ENCODE assay signal across 12 cellular contexts in the genomic region with DNA sequence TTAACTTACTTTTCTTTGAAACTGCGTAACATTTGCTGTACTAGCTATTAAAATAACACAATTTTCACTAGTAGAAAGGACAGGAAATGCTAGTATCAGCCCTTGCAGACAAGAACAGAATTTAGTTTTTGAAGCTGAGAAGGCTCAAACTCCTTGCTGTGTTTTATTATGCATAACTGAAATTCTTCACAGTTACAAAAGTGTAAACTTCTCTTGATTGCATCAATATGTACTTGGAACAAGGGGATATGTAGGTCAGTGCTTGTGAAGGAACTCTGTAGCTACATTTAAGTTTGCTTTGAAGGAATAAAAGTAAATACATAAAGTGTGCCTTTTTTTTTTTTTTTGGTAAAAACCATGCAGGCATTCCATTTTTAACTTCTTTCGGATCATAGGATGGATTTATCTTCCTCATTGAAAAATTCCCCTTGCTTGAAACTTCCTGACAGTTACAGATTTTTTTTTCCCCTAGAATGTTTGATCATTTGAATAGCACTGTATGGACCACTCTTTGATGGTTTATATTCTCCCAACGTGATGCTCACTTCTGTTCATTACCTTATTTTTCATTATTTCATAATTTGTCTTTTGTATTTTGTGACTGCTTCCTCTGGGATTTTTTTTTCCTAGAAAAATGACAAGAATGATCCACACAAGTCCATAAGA.
A peak's percentile ranks its signal among the peaks of the same experiment; 100 is the strongest.
DNase-seq lines count a peak whose midpoint lies in the region; ATAC-seq and TF ChIP-seq lines count a peak whose summit lies in the region.
"Had no signal": no experiment of that assay in that cellular context is flagged by ENCODE, and none has a peak within 500 bp of the region (broad histone marks: within the 10 kb centered on the region; RNA-seq: fewer than 3 reads in every experiment).

No MANE protein-coding gene starts in this region.

- H3K4me1 ChIP-seq in left ventricle myocardium inferior (peaks cover 22% of the 10 kb centered on the region), sigmoid colon (peaks cover 0 to 44% (median 35%) of the 10 kb centered on the region in 4 donors)

- intact Hi-C loops in left ventricle myocardium inferior (cut with micrococcal nuclease): no loop called here
- intact Hi-C loops in sigmoid colon (cut with DNase I): no loop called here
- intact Hi-C loops in head of caudate nucleus (cut with DNase I): no loop called here

- no peak for TF ChIP-seq CTCF in left ventricle myocardium inferior (IDR thresholded peaks at IDR 0.05; ENCODE audit: borderline replicate concordance)
- no peak for TF ChIP-seq CTCF in sigmoid colon (IDR thresholded peaks at IDR 0.05)

- no peak for TF ChIP-seq POLR2A in sigmoid colon (IDR thresholded peaks at IDR 0.05)

- no peaks in the 10 kb centered on the region for H3K36me3 ChIP-seq in left ventricle myocardium inferior
- no peaks in the 10 kb centered on the region for H3K36me3 ChIP-seq in sigmoid colon

- no peak for ATAC-seq in HG02938 (IDR thresholded peaks at IDR 0.05; ENCODE audit: unreplicated experiment)

- H3K4me3 ChIP-seq in left ventricle myocardium inferior: peak overlapping the region; percentile 33
- H3K4me3 ChIP-seq in sigmoid colon: no peak overlapping the region
- H3K4me3 ChIP-seq: dorsolateral prefrontal cortex had no signal

- H3K27me3 ChIP-seq in left ventricle myocardium inferior (ENCODE audit: low read depth): no peaks in the 10 kb centered on the region
- no peaks in the 10 kb centered on the region for H3K27me3 ChIP-seq in sigmoid colon
- H3K27me3 ChIP-seq: dorsolateral prefrontal cortex had no signal

- 70 to 79% methylated on average over 3 of the region's 3 CpGs for WGBS in sigmoid colon, 2 donors

- no peaks in the 10 kb centered on the region for H3K9me3 ChIP-seq in left ventricle myocardium inferior (replicated peaks)
- no peaks in the 10 kb centered on the region for H3K9me3 ChIP-seq in sigmoid colon

- H3K27ac ChIP-seq in left ventricle myocardium inferior (replicated peaks) (peak overlapping the region; percentile 80), sigmoid colon (peak overlapping the region; percentile 43 to 67 (median 66))

- TF ChIP-seq EP300 in sigmoid colon (IDR thresholded peaks at IDR 0.05): no peak

- DNase-seq in GM03348 (ENCODE audit: low spot score): peak; percentile 32
- DNase-seq in amniotic epithelial cell (ENCODE audit: low read depth): peak; percentile 84
- no peak for DNase-seq in left ventricle myocardium inferior
- DNase-seq in sigmoid colon: no peak
- DNase-seq in NCI-H2029 (lab: John Stamatoyannopoulos, UW): no peak
- no peak for DNase-seq in head of caudate nucleus
- DNase-seq in activated effector memory CD4-positive, alpha-beta T cell treated with Interleukin-2 at 50 U/mL for 16 hours: no peak
- DNase-seq: COR-L47, dorsolateral prefrontal cortex, islet precursor cell, NCI-H2171 treated with DMSO at 0.1 percent for 48 hours had no signal

Comparison
In these comparisons a context has a peak if more than half of its experiments do, and no peak if none do; other contexts are left out.
1. DNase-seq: peak in GM03348 (single experiment) and amniotic epithelial cell (single experiment); none in left ventricle myocardium inferior (single experiment), sigmoid colon (single experiment), NCI-H2029 (single experiment), head of caudate nucleus (0 of 42) and activated effector memory CD4-positive, alpha-beta T cell treated with Interleukin-2 at 50 U/mL for 16 hours (single experiment).